ENCODE assay signal across 28 cellular contexts in the genomic region with DNA sequence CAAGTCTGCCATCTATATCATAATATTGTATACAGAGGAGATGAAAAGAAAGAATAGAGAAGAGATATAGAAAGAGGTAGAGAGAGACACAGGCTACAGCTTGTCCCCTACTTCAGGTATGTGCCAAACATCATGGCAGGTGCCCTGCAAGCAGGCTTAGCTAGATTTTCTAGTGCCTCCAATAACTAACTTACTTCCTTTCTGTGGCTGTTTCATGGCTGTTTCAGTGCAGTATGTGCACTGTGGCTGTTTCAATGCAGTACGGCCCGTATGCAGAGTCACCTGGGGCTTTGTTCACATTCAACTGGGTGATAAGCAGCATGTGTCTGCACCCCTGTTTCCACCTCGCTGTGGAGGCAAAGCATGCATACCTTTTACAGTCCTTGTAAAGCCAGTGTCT.
"Had no signal": no experiment of that assay in that cellular context is flagged by ENCODE, and none has a peak within 500 bp of the region (broad histone marks: within the 10 kb centered on the region; RNA-seq: fewer than 3 reads in every experiment).

No MANE protein-coding gene starts in this region.

- H3K36me3 ChIP-seq: Peyer's patch had no signal

- ATAC-seq: activated CD8-positive, alpha-beta T cell treated with anti-CD3 and anti-CD28 coated beads, Interleukin-2, amount 10 ng/mL, durations not matched to agents 7 days and 5 days; body of pancreas; K562 had no signal

- H3K4me1 ChIP-seq: body of pancreas, Peyer's patch had no signal

- H3K27ac ChIP-seq: body of pancreas, Peyer's patch had no signal

- DNase-seq: activated CD4-positive, alpha-beta T cell treated with anti-CD3 and anti-CD28 coated beads for 48 hours; activated CD4-positive, alpha-beta T cell treated with anti-CD3 and anti-CD28 coated beads, Interleukin-2, amount 50 U/mL, for 4 hours; activated CD4-positive, CD25-positive, alpha-beta regulatory T cell treated with anti-CD3 and anti-CD28 coated beads, Interleukin-2, amount 50 U/mL, for 72 hours; activated CD8-positive, alpha-beta memory T cell treated with anti-CD3 and anti-CD28 coated beads, Interleukin-2, amount 50 U/mL, for 48 hours; activated CD8-positive, alpha-beta T cell treated with anti-CD3 and anti-CD28 coated beads, Interleukin-2, amount 10 ng/mL, durations not matched to agents 7 days and 5 days; activated effector memory CD4-positive, alpha-beta T cell treated with Interleukin-2 at 50 U/mL for 16 hours; activated naive CD4-positive, alpha-beta T cell; activated T-cell treated with anti-CD3 and anti-CD28 coated beads, Interleukin-2, amount 50 U/mL, for 1 hour; aorta; body of pancreas; Karpas-422; MM.1S; NCI-H146; NCI-H187 treated with DMSO at 0.1 percent for 48 hours; NCI-H2081 treated with DMSO at 0.1 percent for 48 hours; NCI-H2171 treated with DMSO at 0.1 percent for 48 hours; NCI-H226; NCI-H526; NCI-H774; NK-92 treated with Interleukin-12 subunit alpha and Interleukin-12 subunit beta, amount 100 ng/mL, for 24 hours; Peyer's patch; SHP77 treated with DMSO at 0.1 percent for 48 hours had no signal

- H3K27me3 ChIP-seq: body of pancreas, Peyer's patch had no signal

- H3K4me3 ChIP-seq: body of pancreas, K562, Peyer's patch had no signal

- H3K9me3 Mint-ChIP-seq: activated naive CD4-positive, alpha-beta T cell treated with anti-CD3 and anti-CD28 coated beads, Interleukin-2, amount 50 U/mL, for 24 hours; activated T-helper 1 cell treated with anti-CD3 and anti-CD28 coated beads, Interleukin-12 subunit alpha, Interleukin-12 subunit beta, Interleukin-2, Interleukin-4 antibody, amounts not matched to agents 30 ng/mL and 10 ng/mL and 1 ng/mL, durations not matched to agents 14 hours and 24 hours and 36 hours had no signal

- H3K4me1 Mint-ChIP-seq: activated naive CD4-positive, alpha-beta T cell treated with anti-CD3 and anti-CD28 coated beads, Interleukin-2, amount 50 U/mL, for 24 hours; central memory CD8-positive, alpha-beta T cell had no signal

- H3K4me3 Mint-ChIP-seq: activated CD8-positive, alpha-beta T cell treated with anti-CD3 and anti-CD28 coated beads, Interleukin-2, amount 10 ng/mL, durations not matched to agents 7 days and 5 days; activated naive CD4-positive, alpha-beta T cell treated with anti-CD3 and anti-CD28 coated beads, Interleukin-2, amount 50 U/mL, for 24 hours; activated T-helper 1 cell treated with anti-CD3 and anti-CD28 coated beads, Interleukin-12 subunit alpha, Interleukin-12 subunit beta, Interleukin-2, Interleukin-4 antibody, amounts not matched to agents 30 ng/mL and 10 ng/mL and 1 ng/mL, durations not matched to agents 14 hours and 24 hours and 36 hours; central memory CD8-positive, alpha-beta T cell; T-helper 1 cell treated with Interleukin-12 subunit alpha and Interleukin-12 subunit beta and Interleukin-4 antibody, amounts not matched to agents 30 μg/mL and 1 μg/mL, for 36 hours; WTC11 had no signal

- FAIRE-seq: K562 had no signal

- H3K27ac Mint-ChIP-seq: activated CD8-positive, alpha-beta T cell treated with anti-CD3 and anti-CD28 coated beads, Interleukin-2, amount 10 ng/mL, durations not matched to agents 7 days and 5 days; activated naive CD4-positive, alpha-beta T cell treated with anti-CD3 and anti-CD28 coated beads, Interleukin-2, amount 50 U/mL, for 24 hours; activated T-helper 1 cell treated with anti-CD3 and anti-CD28 coated beads, Interleukin-12 subunit alpha, Interleukin-12 subunit beta, Interleukin-2, Interleukin-4 antibody, amounts not matched to agents 30 ng/mL and 10 ng/mL and 1 ng/mL, durations not matched to agents 14 hours and 24 hours and 36 hours; T-helper 1 cell treated with Interleukin-12 subunit alpha and Interleukin-12 subunit beta and Interleukin-4 antibody, amounts not matched to agents 30 μg/mL and 1 μg/mL, for 36 hours; WTC11 had no signal

- H3K36me3 Mint-ChIP-seq: activated naive CD4-positive, alpha-beta T cell treated with anti-CD3 and anti-CD28 coated beads, Interleukin-2, amount 50 U/mL, for 24 hours had no signal
